Comparison of ENCODE assay signal across 1 cellular context in the genomic region with DNA sequence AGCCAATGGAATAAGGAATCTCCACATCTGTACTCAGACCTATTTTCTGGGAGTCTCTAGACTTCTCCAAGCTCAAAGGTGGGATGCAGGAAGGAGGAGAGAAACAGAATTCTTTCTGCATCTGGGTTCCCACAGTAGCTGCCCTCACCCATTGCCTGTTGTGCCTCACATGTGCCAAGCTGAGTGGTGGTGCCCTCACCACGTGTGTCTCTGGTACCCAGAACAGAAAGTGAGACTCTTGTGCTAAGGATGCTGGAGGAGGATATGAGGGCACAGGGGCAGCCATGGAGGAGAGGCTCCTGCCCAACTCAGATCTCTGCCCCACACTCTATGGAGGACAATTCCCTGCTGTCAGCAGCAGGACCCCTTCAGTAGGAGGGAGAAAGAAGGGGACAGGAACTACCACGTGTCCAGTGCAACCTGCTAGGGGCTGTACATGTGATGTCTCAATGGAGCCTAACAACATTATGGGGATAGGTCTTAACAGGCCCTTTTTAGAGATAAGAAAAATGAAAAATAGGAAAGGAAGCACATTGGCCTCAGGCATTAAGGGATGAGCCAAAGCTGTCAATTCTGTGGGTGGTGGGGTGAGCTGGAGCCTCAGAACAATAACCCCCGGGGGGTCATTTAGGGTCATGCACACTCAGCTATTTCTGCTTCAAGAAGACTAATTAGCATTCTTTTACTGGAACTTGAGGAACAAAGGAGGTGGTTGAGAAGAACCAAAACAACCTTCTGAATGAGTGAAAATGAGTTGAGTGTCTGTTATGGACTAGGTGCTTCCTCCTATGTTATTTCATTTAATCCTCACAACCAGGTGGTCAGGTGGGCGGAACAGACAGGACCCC.
TF ChIP-seq lines count a peak whose summit lies in the region.

No MANE protein-coding gene starts in this region.

TF ChIP-seq in GM23338, 12 proteins besides CTCF, POLR2A, EP300 and RAD21:
- TF ChIP-seq, protein P1, sequence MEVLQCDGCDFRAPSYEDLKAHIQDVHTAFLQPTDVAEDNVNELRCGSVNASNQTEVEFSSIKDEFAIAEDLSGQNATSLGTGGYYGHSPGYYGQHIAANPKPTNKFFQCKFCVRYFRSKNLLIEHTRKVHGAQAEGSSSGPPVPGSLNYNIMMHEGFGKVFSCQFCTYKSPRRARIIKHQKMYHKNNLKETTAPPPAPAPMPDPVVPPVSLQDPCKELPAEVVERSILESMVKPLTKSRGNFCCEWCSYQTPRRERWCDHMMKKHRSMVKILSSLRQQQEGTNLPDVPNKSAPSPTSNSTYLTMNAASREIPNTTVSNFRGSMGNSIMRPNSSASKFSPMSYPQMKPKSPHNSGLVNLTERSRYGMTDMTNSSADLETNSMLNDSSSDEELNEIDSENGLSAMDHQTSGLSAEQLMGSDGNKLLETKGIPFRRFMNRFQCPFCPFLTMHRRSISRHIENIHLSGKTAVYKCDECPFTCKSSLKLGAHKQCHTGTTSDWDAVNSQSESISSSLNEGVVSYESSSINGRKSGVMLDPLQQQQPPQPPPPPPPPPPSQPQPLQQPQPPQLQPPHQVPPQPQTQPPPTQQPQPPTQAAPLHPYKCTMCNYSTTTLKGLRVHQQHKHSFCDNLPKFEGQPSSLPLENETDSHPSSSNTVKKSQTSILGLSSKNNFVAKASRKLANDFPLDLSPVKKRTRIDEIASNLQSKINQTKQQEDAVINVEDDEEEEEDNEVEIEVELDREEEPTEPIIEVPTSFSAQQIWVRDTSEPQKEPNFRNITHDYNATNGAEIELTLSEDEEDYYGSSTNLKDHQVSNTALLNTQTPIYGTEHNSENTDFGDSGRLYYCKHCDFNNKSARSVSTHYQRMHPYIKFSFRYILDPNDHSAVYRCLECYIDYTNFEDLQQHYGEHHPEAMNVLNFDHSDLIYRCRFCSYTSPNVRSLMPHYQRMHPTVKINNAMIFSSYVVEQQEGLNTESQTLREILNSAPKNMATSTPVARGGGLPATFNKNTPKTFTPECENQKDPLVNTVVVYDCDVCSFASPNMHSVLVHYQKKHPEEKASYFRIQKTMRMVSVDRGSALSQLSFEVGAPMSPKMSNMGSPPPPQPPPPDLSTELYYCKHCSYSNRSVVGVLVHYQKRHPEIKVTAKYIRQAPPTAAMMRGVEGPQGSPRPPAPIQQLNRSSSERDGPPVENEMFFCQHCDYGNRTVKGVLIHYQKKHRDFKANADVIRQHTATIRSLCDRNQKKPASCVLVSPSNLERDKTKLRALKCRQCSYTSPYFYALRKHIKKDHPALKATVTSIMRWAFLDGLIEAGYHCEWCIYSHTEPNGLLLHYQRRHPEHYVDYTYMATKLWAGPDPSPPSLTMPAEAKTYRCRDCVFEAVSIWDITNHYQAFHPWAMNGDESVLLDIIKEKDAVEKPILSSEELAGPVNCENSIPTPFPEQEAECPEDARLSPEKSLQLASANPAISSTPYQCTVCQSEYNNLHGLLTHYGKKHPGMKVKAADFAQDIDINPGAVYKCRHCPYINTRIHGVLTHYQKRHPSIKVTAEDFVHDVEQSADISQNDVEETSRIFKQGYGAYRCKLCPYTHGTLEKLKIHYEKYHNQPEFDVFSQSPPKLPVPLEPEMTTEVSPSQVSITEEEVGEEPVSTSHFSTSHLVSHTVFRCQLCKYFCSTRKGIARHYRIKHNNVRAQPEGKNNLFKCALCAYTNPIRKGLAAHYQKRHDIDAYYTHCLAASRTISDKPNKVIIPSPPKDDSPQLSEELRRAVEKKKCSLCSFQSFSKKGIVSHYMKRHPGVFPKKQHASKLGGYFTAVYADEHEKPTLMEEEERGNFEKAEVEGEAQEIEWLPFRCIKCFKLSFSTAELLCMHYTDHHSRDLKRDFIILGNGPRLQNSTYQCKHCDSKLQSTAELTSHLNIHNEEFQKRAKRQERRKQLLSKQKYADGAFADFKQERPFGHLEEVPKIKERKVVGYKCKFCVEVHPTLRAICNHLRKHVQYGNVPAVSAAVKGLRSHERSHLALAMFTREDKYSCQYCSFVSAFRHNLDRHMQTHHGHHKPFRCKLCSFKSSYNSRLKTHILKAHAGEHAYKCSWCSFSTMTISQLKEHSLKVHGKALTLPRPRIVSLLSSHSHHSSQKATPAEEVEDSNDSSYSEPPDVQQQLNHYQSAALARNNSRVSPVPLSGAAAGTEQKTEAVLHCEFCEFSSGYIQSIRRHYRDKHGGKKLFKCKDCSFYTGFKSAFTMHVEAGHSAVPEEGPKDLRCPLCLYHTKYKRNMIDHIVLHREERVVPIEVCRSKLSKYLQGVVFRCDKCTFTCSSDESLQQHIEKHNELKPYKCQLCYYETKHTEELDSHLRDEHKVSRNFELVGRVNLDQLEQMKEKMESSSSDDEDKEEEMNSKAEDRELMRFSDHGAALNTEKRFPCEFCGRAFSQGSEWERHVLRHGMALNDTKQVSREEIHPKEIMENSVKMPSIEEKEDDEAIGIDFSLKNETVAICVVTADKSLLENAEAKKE (CRISPR knock-in tag; IDR thresholded peaks at IDR 0.05), result 0 out of 2 replicates have a peak, but pooled peaks have one; percentile 22
- TF ChIP-seq ZNF114 (CRISPR knock-in tag; IDR thresholded peaks at IDR 0.05), result no peak
TF ChIP-seq in GM23338: peak in this region for 1.
